8 cellular contexts compared by ENCODE assay signal in genomic region chr16:68448360-68448970, GRCh38. TPM values are rescaled to one million over a fixed set of nuclear protein-coding genes. Genes with fewer than 3 reads are reported as not detected.
DNase-seq lines count a peak whose midpoint lies in the region; ATAC-seq, FAIRE-seq and TF ChIP-seq lines count a peak whose summit lies in the region.

Gene SMPD3 (minus strand): TSS chr16:68448508. CDS start chr16:68372181, 76,327 bp downstream.

- H3K36me3 Mint-ChIP-seq in WTC11 = no peaks in the 10 kb centered on the region

- peak within 1 kb of the TSS; percentile 95 for H3K4me2 ChIP-seq in skeletal muscle satellite cell (ENCODE audit: low read length)

- H3K4me3 ChIP-seq in cardiac fibroblast (replicated peaks in 1 of 2; ENCODE audit: low read depth in 2 of 2, low read length in 2 of 2) (peak within 1 kb of the TSS; percentile 44 to 58), skeletal muscle satellite cell (ENCODE audit: low read length) (peak within 1 kb of the TSS; percentile 73)

- H3K27ac Mint-ChIP-seq in WTC11 = no peak within 1 kb of the TSS

- no peaks in the 10 kb centered on the region for H3K36me3 ChIP-seq in skeletal muscle satellite cell (ENCODE audit: insufficient read depth, low read length)

- no peaks in the 10 kb centered on the region for H3K9me3 ChIP-seq in skeletal muscle satellite cell (replicated peaks; ENCODE audit: low read length)

- FAIRE-seq in A204.1 (lab: Jason Lieb, UNC) = peak; percentile 99

- peaks cover 34% of the 10 kb centered on the region for H3K4me1 ChIP-seq in skeletal muscle satellite cell (ENCODE audit: control insufficient read depth, insufficient read depth, low read length)

- H3K9me3 Mint-ChIP-seq in WTC11 = no peaks in the 10 kb centered on the region

- no peak within 1 kb of the TSS for H3K9ac ChIP-seq in skeletal muscle satellite cell (ENCODE audit: low read depth, low read length)

- POLR2A ChIA-PET in WTC11 (lab: Charles Lee) = no interaction called here

- peak within 1 kb of the TSS; percentile 85 for H3K4me3 Mint-ChIP-seq in WTC11

- H3K27me3 ChIP-seq in skeletal muscle satellite cell (ENCODE audit: control insufficient read depth, insufficient read depth, low read length) = peaks cover 34% of the 10 kb centered on the region

- ATAC-seq in GM18868 (IDR thresholded peaks at IDR 0.05; ENCODE audit: unreplicated experiment) (peak; percentile 91), HG03108 (IDR thresholded peaks at IDR 0.05; ENCODE audit: unreplicated experiment) (peak; percentile 88), WTC11 (peak; percentile 94)

- peak; percentile 87 for DNase-seq in NCI-H2196 treated with DMSO at 0.1 percent for 48 hours (lab: John Stamatoyannopoulos, UW; ENCODE audit: unreplicated experiment)
- peak; percentile 100 for DNase-seq in WTC11 (ENCODE audit: low spot score)
- peak; percentile 99 to 100 for DNase-seq in cardiac fibroblast (ENCODE audit: low read depth in 2 of 2)
- DNase-seq in iPS-NIHi11 (ENCODE audit: low spot score) = peak; percentile 97

- CTCF ChIA-PET in WTC11 (lab: Charles Lee) = interaction anchor here (0.5 to 1.5 kb wide), 15 partner anchors 12 to 187 kb away, joined by 3 to 20 read pairs (median 4); partner anchors contain the start of gene SLC7A6

- TF ChIP-seq CTCF in WTC11 (IDR thresholded peaks at IDR 0.05) (no peak), cardiac fibroblast (IDR thresholded peaks at IDR 0.05; ENCODE audit: low read depth, low read length) (no peak)

- H3K4me1 Mint-ChIP-seq in WTC11 = peaks cover 10% of the 10 kb centered on the region

- H3K27me3 Mint-ChIP-seq in WTC11 (ENCODE audit: low read depth) = peaks cover 34% of the 10 kb centered on the region

TF ChIP-seq in WTC11, 78 proteins besides CTCF, POLR2A, EP300 and RAD21 (continues in another document):
- TF ChIP-seq SP1 (CRISPR knock-in tag; conservative IDR thresholded peaks at IDR 0.05) (peak; percentile 90), ZNF263 (CRISPR knock-in tag; IDR thresholded peaks at IDR 0.05; ENCODE audit: low read depth) (no peak), MAX (CRISPR knock-in tag; IDR thresholded peaks at IDR 0.05) (peak; percentile 68), FOXP1 (CRISPR knock-in tag; IDR thresholded peaks at IDR 0.05; ENCODE audit: borderline replicate concordance) (peak; percentile 69; the same call in 1 of the 2 replicates), NFATC4 (CRISPR knock-in tag; IDR thresholded peaks at IDR 0.05) (no peak), TCF7 (CRISPR knock-in tag; IDR thresholded peaks at IDR 0.05; ENCODE audit: low read depth) (0 out of 2 replicates have a peak, but pooled peaks have one; percentile 10), ERG (CRISPR knock-in tag; IDR thresholded peaks at IDR 0.05) (no peak), USF2 (CRISPR knock-in tag; IDR thresholded peaks at IDR 0.05) (no peak), ZNF512 (CRISPR knock-in tag; IDR thresholded peaks at IDR 0.05; ENCODE audit: borderline replicate concordance) (no peak), ETV6 (CRISPR knock-in tag; IDR thresholded peaks at IDR 0.05) (no peak; the same call in 1 of the 2 replicates), TEAD4 (CRISPR knock-in tag; IDR thresholded peaks at IDR 0.05) (no peak), PRDM15 (CRISPR knock-in tag; IDR thresholded peaks at IDR 0.05) (no peak), NFYB (CRISPR knock-in tag; conservative IDR thresholded peaks at IDR 0.05; ENCODE audit: low read depth) (no peak; the same call in 1 of the 2 replicates), CBFB (CRISPR knock-in tag; IDR thresholded peaks at IDR 0.05; ENCODE audit: low read depth) (no peak), SMAD3 (CRISPR knock-in tag; IDR thresholded peaks at IDR 0.05; ENCODE audit: borderline replicate concordance) (no peak), ZNF396 (CRISPR knock-in tag; IDR thresholded peaks at IDR 0.05; ENCODE audit: borderline replicate concordance) (no peak), HMGXB4 (CRISPR knock-in tag; IDR thresholded peaks at IDR 0.05) (peak; percentile 69; the same call in 1 of the 2 replicates), ELF4 (CRISPR knock-in tag; IDR thresholded peaks at IDR 0.05; ENCODE audit: low read depth) (0 out of 2 replicates have a peak, but pooled peaks have one; percentile 69)

RNA-seq across cellular contexts. Expression of gene SMPD3, which starts in this region (rescaled TPM):
- total RNA-seq in WTC11 (2021) = 0.99 to 1.4 TPM (median 1.2 TPM) in 3 replicates
- total RNA-seq in skeletal muscle satellite cell (2012; rRNA removed) = not detected in 2 replicates

Comparison
In these comparisons a context has a peak if more than half of its experiments do, and no peak if none do; other contexts are left out.
1. Peak in every context shown above with its lines: DNase-seq, ATAC-seq and H3K4me3 ChIP-seq.